Comparison of ENCODE assay signal across 18 cellular contexts in genomic region chr13:111664696-111665095, GRCh38.
"Had no signal": no experiment of that assay in that cellular context is flagged by ENCODE, and none has a peak within 500 bp of the region (broad histone marks: within the 10 kb centered on the region; RNA-seq: fewer than 3 reads in every experiment).

No MANE protein-coding gene starts in this region.

- H3K27ac ChIP-seq: foreskin keratinocyte, neutrophil, suprapubic skin, thyroid gland, upper lobe of right lung had no signal

- H3K36me3 ChIP-seq: neutrophil, suprapubic skin, thyroid gland, upper lobe of right lung had no signal

- H3K4me3 ChIP-seq: smooth muscle cell, suprapubic skin, thyroid gland, upper lobe of right lung had no signal

- H3K27me3 ChIP-seq: foreskin keratinocyte, neutrophil, suprapubic skin, thyroid gland, upper lobe of right lung had no signal

- H3K4me1 ChIP-seq: foreskin keratinocyte, suprapubic skin, thyroid gland, upper lobe of right lung had no signal

- ATAC-seq: foreskin keratinocyte; left colon; naive thymus-derived CD4-positive, alpha-beta T cell; right cardiac atrium; stimulated activated effector memory CD8-positive, alpha-beta T cell treated with anti-CD3 and anti-CD28 coated beads, Interleukin-12 subunit alpha, Interleukin-12 subunit beta, amount 100 ng/mL, for 72 hours; stimulated activated naive CD8-positive, alpha-beta T cell treated with anti-CD3 and anti-CD28 coated beads, Interleukin-15, Interleukin-2, amounts not matched to agents 100 U/mL and 50 U/mL, for 24 hours; upper lobe of right lung had no signal

- H3K9me3 ChIP-seq: neutrophil, suprapubic skin, thyroid gland, upper lobe of right lung had no signal

- DNase-seq: cerebellar nuclear complex; erythroblast; foreskin keratinocyte; immature natural killer cell; left colon; left ventricle myocardium superior; mesendoderm; naive thymus-derived CD4-positive, alpha-beta T cell; nephron progenitor cell; stimulated activated CD4-positive, alpha-beta T cell treated with anti-CD3 and anti-CD28 coated beads, Interleukin-2, amount 100 ng/mL, for 48 hours; stimulated activated naive CD8-positive, alpha-beta T cell treated with anti-CD3 and anti-CD28 coated beads, Interleukin-15, Interleukin-2, amounts not matched to agents 100 U/mL and 50 U/mL, for 24 hours; thyroid gland; upper lobe of right lung had no signal
